15 cellular contexts compared by ENCODE assay signal in genomic region chr7:55052081-55052480, GRCh38. TPM values are rescaled to one million over a fixed set of nuclear protein-coding genes. Genes with fewer than 3 reads are reported as not detected.
DNase-seq lines count a peak whose midpoint lies in the region; ATAC-seq and TF ChIP-seq lines count a peak whose summit lies in the region.
"Had no signal": no experiment of that assay in that cellular context is flagged by ENCODE, and none has a peak within 500 bp of the region (broad histone marks: within the 10 kb centered on the region; RNA-seq: fewer than 3 reads in every experiment).

No MANE protein-coding gene starts in this region.

- H3K4me1 ChIP-seq in fibroblast of lung (ENCODE audit: control insufficient read depth, extremely low read depth, insufficient read depth, low read length): peaks cover 44% of the 10 kb centered on the region
- H3K4me1 ChIP-seq in subcutaneous abdominal adipose tissue (ENCODE audit: control insufficient read depth in 5 of 5, insufficient read depth in 5 of 5, low read length in 5 of 5): peaks cover 12 to 62% (median 50%) of the 10 kb centered on the region in 5 donors

- no peak for TF ChIP-seq CTCF in HFFc6 (IDR thresholded peaks at IDR 0.05)
- no peak for TF ChIP-seq CTCF in fibroblast of lung (conservative IDR thresholded peaks at IDR 0.05 in 1 of 2, IDR thresholded peaks at IDR 0.05 in 1 of 2; ENCODE audit: low read depth in 1 of 2, low read length in 2 of 2)

- ATAC-seq in SK-N-SH treated with all-trans-retinoic acid at 6 μM for 48 hours: peak; percentile 67
- ATAC-seq: activated naive CD4-positive, alpha-beta T cell treated with anti-CD3 and anti-CD28 coated beads, Interleukin-2, amount 50 U/mL, for 72 hours; CD8-positive, alpha-beta T cell; natural killer cell; stimulated activated effector memory CD8-positive, alpha-beta T cell treated with anti-CD3 and anti-CD28 coated beads, Interleukin-12 subunit alpha, Interleukin-12 subunit beta, amount 100 ng/mL, for 72 hours had no signal

- no peaks in the 10 kb centered on the region for H4K20me1 ChIP-seq in fibroblast of lung (ENCODE audit: control insufficient read depth, extremely low read depth, insufficient read depth, low read length)

- peaks cover 97% of the 10 kb centered on the region for H3K79me2 ChIP-seq in fibroblast of lung (ENCODE audit: control insufficient read depth, insufficient read depth, low read length)

- peak; percentile 87 for DNase-seq in HFFc6
- DNase-seq in fibroblast of lung (ENCODE audit: low read depth in 2 of 2): peak; percentile 56 to 90
- no peak for DNase-seq in GM19240 (ENCODE audit: insufficient read length, low spot score)
- DNase-seq in HUDEP-2 (lab: John Stamatoyannopoulos, UW; ENCODE audit: unreplicated experiment in 76 of 76): no peak
- no peak for DNase-seq in SKM-1 treated with dmso at 0.1 percent for 144 hours (lab: John Stamatoyannopoulos, UW; ENCODE audit: unreplicated experiment)
- DNase-seq in NCI-H82 (lab: John Stamatoyannopoulos, UW): no peak
- DNase-seq: CD8-positive, alpha-beta T cell; natural killer cell; NCI-H2029; retina; stimulated activated CD4-positive, alpha-beta T cell treated with anti-CD3 and anti-CD28 coated beads, Interleukin-4, amount 100 ng/mL, for 4 hours had no signal

- peak overlapping the region; percentile 86 for H3K4me3 Mint-ChIP-seq in HFFc6
- H3K4me3 Mint-ChIP-seq: CD8-positive, alpha-beta T cell; natural killer cell; stimulated activated effector memory CD8-positive, alpha-beta T cell treated with anti-CD3 and anti-CD28 coated beads, Interleukin-12 subunit alpha, Interleukin-12 subunit beta, amount 100 ng/mL, for 72 hours had no signal

- peaks cover 4% of the 10 kb centered on the region; the same call in 1 of the 2 replicates for H3K27me3 Mint-ChIP-seq in HFFc6 (ENCODE audit: insufficient read depth)

- no peaks in the 10 kb centered on the region for H3K9me3 Mint-ChIP-seq in HFFc6
- H3K9me3 Mint-ChIP-seq: activated naive CD4-positive, alpha-beta T cell treated with anti-CD3 and anti-CD28 coated beads, Interleukin-2, amount 50 U/mL, for 72 hours; CD8-positive, alpha-beta T cell; natural killer cell; stimulated activated effector memory CD8-positive, alpha-beta T cell treated with anti-CD3 and anti-CD28 coated beads, Interleukin-12 subunit alpha, Interleukin-12 subunit beta, amount 100 ng/mL, for 72 hours had no signal

- H3K27me3 ChIP-seq in fibroblast of lung (ENCODE audit: control insufficient read depth, insufficient read depth, low read length) (no peaks in the 10 kb centered on the region), subcutaneous abdominal adipose tissue (ENCODE audit: control insufficient read depth in 5 of 5, insufficient read depth in 4 of 5, low read length in 5 of 5) (no peaks in the 10 kb centered on the region)

- H2AFZ ChIP-seq in fibroblast of lung (ENCODE audit: low read length): no peak overlapping the region

- peaks cover 100% of the 10 kb centered on the region for H3K4me1 Mint-ChIP-seq in HFFc6 (ENCODE audit: low read depth)
- H3K4me1 Mint-ChIP-seq: natural killer cell; stimulated activated effector memory CD8-positive, alpha-beta T cell treated with anti-CD3 and anti-CD28 coated beads, Interleukin-12 subunit alpha, Interleukin-12 subunit beta, amount 100 ng/mL, for 72 hours had no signal

- no peaks in the 10 kb centered on the region for H3K36me3 ChIP-seq in fibroblast of lung (ENCODE audit: control insufficient read depth, insufficient read depth, low read length)
- H3K36me3 ChIP-seq in subcutaneous abdominal adipose tissue (ENCODE audit: control insufficient read depth in 5 of 5, insufficient read depth in 5 of 5, low read length in 5 of 5): no peaks in the 10 kb centered on the region

- peaks cover 28% of the 10 kb centered on the region for H3K36me3 Mint-ChIP-seq in HFFc6 (ENCODE audit: low read depth)
- H3K36me3 Mint-ChIP-seq: activated naive CD4-positive, alpha-beta T cell treated with anti-CD3 and anti-CD28 coated beads, Interleukin-2, amount 50 U/mL, for 72 hours; CD8-positive, alpha-beta T cell; natural killer cell; stimulated activated effector memory CD8-positive, alpha-beta T cell treated with anti-CD3 and anti-CD28 coated beads, Interleukin-12 subunit alpha, Interleukin-12 subunit beta, amount 100 ng/mL, for 72 hours had no signal

- no peak overlapping the region for H3K4me3 ChIP-seq in fibroblast of lung (replicated peaks in 1 of 4; ENCODE audit: control extremely low read depth in 1 of 4, insufficient read depth in 1 of 4, low read depth in 3 of 4, low read length in 4 of 4)
- H3K4me3 ChIP-seq in subcutaneous abdominal adipose tissue (ENCODE audit: low read depth in 1 of 5, low read length in 5 of 5): no peak overlapping the region

- peak overlapping the region; percentile 64 for H3K4me2 ChIP-seq in fibroblast of lung (ENCODE audit: extremely low read depth, insufficient read depth, low read length)

- H3K27ac ChIP-seq in fibroblast of lung (ENCODE audit: insufficient read depth, low read length): peak overlapping the region; percentile 82
- peak overlapping the region; percentile 4 for H3K27ac ChIP-seq in subcutaneous abdominal adipose tissue (ENCODE audit: low read depth, low read length)

- peak overlapping the region; percentile 100 for H3K27ac Mint-ChIP-seq in HFFc6
- H3K27ac Mint-ChIP-seq: activated naive CD4-positive, alpha-beta T cell treated with anti-CD3 and anti-CD28 coated beads, Interleukin-2, amount 50 U/mL, for 72 hours; CD8-positive, alpha-beta T cell; natural killer cell; stimulated activated effector memory CD8-positive, alpha-beta T cell treated with anti-CD3 and anti-CD28 coated beads, Interleukin-12 subunit alpha, Interleukin-12 subunit beta, amount 100 ng/mL, for 72 hours had no signal

- H3K9ac ChIP-seq in fibroblast of lung (ENCODE audit: insufficient read depth, low read length): no peak overlapping the region
- H3K9ac ChIP-seq in subcutaneous abdominal adipose tissue (ENCODE audit: low read length in 5 of 5): no peak overlapping the region

- H3K9me3 ChIP-seq in fibroblast of lung (ENCODE audit: control insufficient read depth, insufficient read depth, low read depth, low read length): no peaks in the 10 kb centered on the region
- no peaks in the 10 kb centered on the region for H3K9me3 ChIP-seq in subcutaneous abdominal adipose tissue (ENCODE audit: control insufficient read depth in 5 of 5, low read length in 5 of 5)

TF ChIP-seq in SK-N-SH treated with all-trans-retinoic acid at 6 μM for 48 hours, 23 proteins besides CTCF, POLR2A, EP300 and RAD21 (continues in another document):
- TF ChIP-seq CSRNP3 (CRISPR knock-in tag; IDR thresholded peaks at IDR 0.05): no peak
- TF ChIP-seq RARB (CRISPR knock-in tag; IDR thresholded peaks at IDR 0.05): no peak
- TF ChIP-seq ZC3H10 (CRISPR knock-in tag; IDR thresholded peaks at IDR 0.05): no peak
- no peak for TF ChIP-seq TSHZ2 (CRISPR knock-in tag; IDR thresholded peaks at IDR 0.05)

RNA-seq across cellular contexts. Expression of gene EGFR, which starts 33.3 kb away (rescaled TPM):
- total RNA-seq in HFFc6 (2021; fragmentation: NEBNext Ultra II Directional; extraction: Animal tissue kit (Norgen Biotek cat#: 25700)): 10 to 100 TPM; 69.9 to 87.2 (median 77.0) TPM
- 36.0 and 55.3 TPM in 2 replicates for total RNA-seq in fibroblast of lung
- 62.7 and 62.8 TPM in 2 replicates for polyA plus RNA-seq in fibroblast of lung
- 39.9 and 51.2 TPM in 2 replicates for polyA plus RNA-seq in fibroblast of lung (2012)
- 205 and 211 TPM in 2 replicates for polyA minus RNA-seq in fibroblast of lung (ENCODE audit: low replicate concordance)
- total RNA-seq: activated naive CD4-positive, alpha-beta T cell treated with anti-CD3 and anti-CD28 coated beads, Interleukin-2, amount 50 U/mL, for 72 hours; CD8-positive, alpha-beta T cell; natural killer cell had no signal

Comparison
In these comparisons a context has a peak if more than half of its experiments do, and no peak if none do; other contexts are left out.
1. DNase-seq: peak in HFFc6 (single experiment) and fibroblast of lung (2 of 2); none in GM19240 (single experiment), HUDEP-2 (0 of 76), SKM-1 treated with dmso at 0.1 percent for 144 hours (single experiment) and NCI-H82 (single experiment).